In the genomic region with DNA sequence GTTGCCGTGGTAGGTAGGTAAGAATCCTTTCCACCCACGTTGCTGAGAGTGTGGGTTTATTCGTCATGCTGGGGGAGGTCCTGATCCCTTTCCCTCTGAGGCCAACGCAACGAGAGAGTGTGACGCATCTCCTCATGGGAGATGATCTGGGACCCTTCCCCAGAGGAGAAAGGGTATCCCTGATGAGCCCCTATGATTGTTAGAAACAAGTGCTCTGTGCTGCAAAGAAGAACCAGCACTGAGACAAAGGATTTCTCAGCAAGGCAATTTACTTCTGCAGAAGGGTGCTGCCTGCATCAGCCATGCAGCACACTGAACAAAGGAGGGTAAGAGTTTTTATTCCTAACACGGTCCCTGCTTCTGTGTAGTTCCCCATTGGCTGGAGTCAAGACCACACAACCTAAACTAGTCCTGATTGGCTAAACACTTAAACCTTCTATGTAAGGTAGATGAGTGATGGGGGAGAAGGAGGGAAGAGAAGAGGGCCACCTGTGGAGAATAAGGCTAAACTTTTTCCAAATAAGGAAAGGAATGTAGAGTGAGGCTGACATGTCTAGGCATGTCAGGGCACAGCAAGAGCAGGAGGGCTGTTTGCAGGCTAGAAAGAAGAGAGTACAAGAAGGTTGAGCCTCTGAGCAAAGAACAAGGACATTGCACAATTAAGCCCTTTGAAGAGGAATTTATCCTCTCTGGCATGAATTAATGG, we compare ENCODE assay signal across 21 cellular contexts. TPM values are rescaled to one million over a fixed set of nuclear protein-coding genes. Genes with fewer than 3 reads are reported as not detected.
A peak's percentile ranks its signal among the peaks of the same experiment; 100 is the strongest.
DNase-seq lines count a peak whose midpoint lies in the region; ATAC-seq and TF ChIP-seq lines count a peak whose summit lies in the region.
"Had no signal": no experiment of that assay in that cellular context is flagged by ENCODE, and none has a peak within 500 bp of the region (broad histone marks: within the 10 kb centered on the region; RNA-seq: fewer than 3 reads in every experiment).

No MANE protein-coding gene starts in this region.

- H3K4me3 Mint-ChIP-seq in MCF 10A (ENCODE audit: unreplicated experiment) (no peak overlapping the region), type B pancreatic cell (no peak overlapping the region)
- H3K4me3 Mint-ChIP-seq in activated CD8-positive, alpha-beta T cell treated with anti-CD3 and anti-CD28 coated beads, Interleukin-2, amount 10 ng/mL, durations not matched to agents 7 days and 5 days = no peak overlapping the region
- H3K4me3 Mint-ChIP-seq: activated T-cell treated with anti-CD3 and anti-CD28 coated beads, Interleukin-2, amount 50 U/mL, for 72 hours; HFFc6 had no signal

- H3K4me1 Mint-ChIP-seq in MCF 10A (ENCODE audit: insufficient read depth, unreplicated experiment) (no peaks in the 10 kb centered on the region), type B pancreatic cell (ENCODE audit: unreplicated experiment) (no peaks in the 10 kb centered on the region)
- peaks cover 52% of the 10 kb centered on the region for H3K4me1 Mint-ChIP-seq in activated CD8-positive, alpha-beta T cell treated with anti-CD3 and anti-CD28 coated beads, Interleukin-2, amount 10 ng/mL, durations not matched to agents 7 days and 5 days (ENCODE audit: low read depth)

- H3K27me3 Mint-ChIP-seq in MCF 10A (ENCODE audit: insufficient read depth, unreplicated experiment) = no peaks in the 10 kb centered on the region
- peaks cover 2% of the 10 kb centered on the region for H3K27me3 Mint-ChIP-seq in activated CD8-positive, alpha-beta T cell treated with anti-CD3 and anti-CD28 coated beads, Interleukin-2, amount 10 ng/mL, durations not matched to agents 7 days and 5 days (ENCODE audit: low read depth)
- no peaks in the 10 kb centered on the region for H3K27me3 Mint-ChIP-seq in type B pancreatic cell

- H3K9me3 Mint-ChIP-seq in MCF 10A (ENCODE audit: unreplicated experiment) (peaks cover 17% of the 10 kb centered on the region), type B pancreatic cell (peaks cover 22% of the 10 kb centered on the region)
- H3K9me3 Mint-ChIP-seq in activated CD8-positive, alpha-beta T cell treated with anti-CD3 and anti-CD28 coated beads, Interleukin-2, amount 10 ng/mL, durations not matched to agents 7 days and 5 days (ENCODE audit: insufficient read depth) = peaks cover 57% of the 10 kb centered on the region

- ATAC-seq in activated CD8-positive, alpha-beta T cell treated with anti-CD3 and anti-CD28 coated beads, Interleukin-2, amount 10 ng/mL, durations not matched to agents 7 days and 5 days = no peak
- no peak for ATAC-seq in stimulated activated naive CD8-positive, alpha-beta T cell treated with anti-CD3 and anti-CD28 coated beads, Interleukin-15, Interleukin-2, amounts not matched to agents 100 U/mL and 50 U/mL, for 24 hours
- no peak for ATAC-seq in left cardiac atrium
- ATAC-seq: activated T-cell treated with anti-CD3 and anti-CD28 coated beads, Interleukin-2, amount 50 U/mL, for 72 hours had no signal

- TF ChIP-seq POLR2A in breast epithelium (IDR thresholded peaks at IDR 0.05) = no peak

- POLR2A ChIA-PET in MCF 10A (lab: Yijun Ruan, JAX) = interaction anchor here (0.7 kb wide), 1 partner anchor 443 kb away, joined by 3 read pairs; no protein-coding TSS in a partner anchor
- POLR2A ChIA-PET in activated CD8-positive, alpha-beta T cell treated with anti-CD3 and anti-CD28 coated beads, Interleukin-2, amount 10 ng/mL, durations not matched to agents 7 days and 5 days (lab: Charles Lee) = no interaction called here

- H3K36me3 Mint-ChIP-seq in MCF 10A (ENCODE audit: insufficient read depth, unreplicated experiment) = no peaks in the 10 kb centered on the region
- peaks cover 62% of the 10 kb centered on the region for H3K36me3 Mint-ChIP-seq in activated CD8-positive, alpha-beta T cell treated with anti-CD3 and anti-CD28 coated beads, Interleukin-2, amount 10 ng/mL, durations not matched to agents 7 days and 5 days (ENCODE audit: low read depth)
- H3K36me3 Mint-ChIP-seq in type B pancreatic cell = peaks cover 19% of the 10 kb centered on the region

- no peaks in the 10 kb centered on the region for H3K4me1 ChIP-seq in breast epithelium
- H3K4me1 ChIP-seq: colonic mucosa, stomach had no signal

- CTCF ChIA-PET in MCF 10A (lab: Yijun Ruan, JAX) = interaction anchor here (0.7 to 1.1 kb wide), 4 partner anchors 10 to 160 kb away, joined by 3 to 4 read pairs (median 3); no protein-coding TSS in a partner anchor
- CTCF ChIA-PET in activated CD8-positive, alpha-beta T cell treated with anti-CD3 and anti-CD28 coated beads, Interleukin-2, amount 10 ng/mL, durations not matched to agents 7 days and 5 days (lab: Charles Lee) = no interaction called here

- peaks cover 17 to 21% of the 10 kb centered on the region in 2 donors for H3K9me3 ChIP-seq in breast epithelium
- H3K9me3 ChIP-seq: colonic mucosa had no signal

- H3K27ac Mint-ChIP-seq in MCF 10A (ENCODE audit: low read depth, unreplicated experiment) (peak overlapping the region; percentile 61), type B pancreatic cell (peak overlapping the region; percentile 50)
- peak overlapping the region; percentile 19 for H3K27ac Mint-ChIP-seq in activated CD8-positive, alpha-beta T cell treated with anti-CD3 and anti-CD28 coated beads, Interleukin-2, amount 10 ng/mL, durations not matched to agents 7 days and 5 days
- H3K27ac Mint-ChIP-seq: activated T-cell treated with anti-CD3 and anti-CD28 coated beads, Interleukin-2, amount 50 U/mL, for 72 hours; HFFc6 had no signal

- no peak overlapping the region for H3K4me3 ChIP-seq in breast epithelium
- H3K4me3 ChIP-seq in foreskin fibroblast (ENCODE audit: low read depth in 1 of 2, low read length in 2 of 2) = no peak overlapping the region
- H3K4me3 ChIP-seq: colonic mucosa, lung, MG63, stomach had no signal

- no peak for TF ChIP-seq CTCF in MCF 10A (IDR thresholded peaks at IDR 0.05; ENCODE audit: unreplicated experiment)
- no peak for TF ChIP-seq CTCF in breast epithelium (IDR thresholded peaks at IDR 0.05)
- no peak for TF ChIP-seq CTCF in foreskin fibroblast (IDR thresholded peaks at IDR 0.05; ENCODE audit: low read depth, low read length)
- TF ChIP-seq CTCF in type B pancreatic cell (conservative IDR thresholded peaks at IDR 0.05) = no peak

- DNase-seq in MCF 10A (ENCODE audit: unreplicated experiment) = peak; percentile 35
- DNase-seq in breast epithelium (ENCODE audit: low spot score in 2 of 2) = no peak
- no peak for DNase-seq in activated CD8-positive, alpha-beta T cell treated with anti-CD3 and anti-CD28 coated beads, Interleukin-2, amount 10 ng/mL, durations not matched to agents 7 days and 5 days
- DNase-seq in foreskin fibroblast = peak; percentile 28 to 43
- DNase-seq in type B pancreatic cell (ENCODE audit: extremely low spot score, unreplicated experiment) = no peak
- DNase-seq in stimulated activated naive CD4-positive, alpha-beta T cell (lab: John Stamatoyannopoulos, UW) = no peak
- DNase-seq in stimulated activated naive CD8-positive, alpha-beta T cell treated with anti-CD3 and anti-CD28 coated beads, Interleukin-15, Interleukin-2, amounts not matched to agents 100 U/mL and 50 U/mL, for 24 hours = no peak
- DNase-seq in left cardiac atrium = no peak
- DNase-seq: activated T-cell treated with anti-CD3 and anti-CD28 coated beads, Interleukin-2, amount 50 U/mL, for 72 hours; amniotic stem cell; Calu3; colonic mucosa; HFFc6; MG63; NCI-H2029 treated with DMSO at 0.1 percent for 48 hours; NCI-H69; occipital lobe; stomach; T-helper 2 cell had no signal

- BruUV-seq in MCF 10A (replicated peaks; lab: Mats Ljungman, UMichigan) = no TSS peak

- no peaks in the 10 kb centered on the region for H3K36me3 ChIP-seq in breast epithelium
- H3K36me3 ChIP-seq: colonic mucosa, MG63, stomach had no signal

- H3K27me3 ChIP-seq in breast epithelium = no peaks in the 10 kb centered on the region
- H3K27me3 ChIP-seq: colonic mucosa, MG63, stomach had no signal

- no peak overlapping the region for H3K27ac ChIP-seq in breast epithelium
- H3K27ac ChIP-seq: colonic mucosa, stomach had no signal

- intact Hi-C loops in MCF 10A (cut with micrococcal nuclease) = no loop called here
- intact Hi-C loops in breast epithelium (cut with DNase I; ENCODE audit: low total_unique reads) = no loop called here
- intact Hi-C loops in left cardiac atrium (cut with DNase I) = loop anchor here in 1 of 2 donors (10.0 kb wide), 1 partner anchor 156 kb away; no protein-coding TSS in a partner anchor

RNA-seq across cellular contexts. Expression of gene CLEC2A, which starts 21.3 kb away (rescaled TPM):
- total RNA-seq in MCF 10A (2022) (not detected in 2 replicates), breast epithelium (not detected), type B pancreatic cell (ENCODE audit: low replicate concordance) (not detected in 2 replicates), left cardiac atrium (not detected)
- not detected for total RNA-seq in activated CD8-positive, alpha-beta T cell treated with anti-CD3 and anti-CD28 coated beads, Interleukin-2, amount 10 ng/mL, durations not matched to agents 7 days and 5 days
- total RNA-seq: activated T-cell treated with anti-CD3 and anti-CD28 coated beads, Interleukin-2, amount 50 U/mL, for 72 hours; Calu3; colonic mucosa; HFFc6; lung; occipital lobe; skeletal muscle tissue; stomach had no signal

RNA-seq across cellular contexts. Expression of gene KLRF2, which starts 29.6 kb away (rescaled TPM):
- total RNA-seq in MCF 10A (2022) (not detected in 2 replicates), breast epithelium (not detected), type B pancreatic cell (ENCODE audit: low replicate concordance) (not detected in 2 replicates), left cardiac atrium (not detected)
- total RNA-seq in activated CD8-positive, alpha-beta T cell treated with anti-CD3 and anti-CD28 coated beads, Interleukin-2, amount 10 ng/mL, durations not matched to agents 7 days and 5 days = under 1 TPM; 0.79 to 0.94 TPM
- total RNA-seq: activated T-cell treated with anti-CD3 and anti-CD28 coated beads, Interleukin-2, amount 50 U/mL, for 72 hours; Calu3; colonic mucosa; HFFc6; lung; occipital lobe; skeletal muscle tissue; stomach had no signal

RNA-seq across cellular contexts. Expression of gene CLEC2B, which starts 41.7 kb away (rescaled TPM):
- total RNA-seq in MCF 10A (2022) = 1.8 and 2.2 TPM in 2 replicates
- 10 to 100 TPM; 18.4 to 36.1 (median 29.3) TPM for total RNA-seq in breast epithelium
- total RNA-seq in activated CD8-positive, alpha-beta T cell treated with anti-CD3 and anti-CD28 coated beads, Interleukin-2, amount 10 ng/mL, durations not matched to agents 7 days and 5 days = 10 to 100 TPM; 55.2 to 58.8 TPM
- total RNA-seq in type B pancreatic cell (ENCODE audit: low replicate concordance) = not detected in 2 replicates
- 1 to 10 TPM; 3.9 to 8.6 TPM for total RNA-seq in left cardiac atrium
- total RNA-seq: Calu3, HFFc6 had no signal

Comparison
In these comparisons a context has a peak if more than half of its experiments do, and no peak if none do; other contexts are left out.
1. DNase-seq: peak in MCF 10A (single experiment) and foreskin fibroblast (2 of 2); none in breast epithelium (0 of 2), activated CD8-positive, alpha-beta T cell treated with anti-CD3 and anti-CD28 coated beads, Interleukin-2, amount 10 ng/mL, durations not matched to agents 7 days and 5 days (single experiment), type B pancreatic cell (single experiment), stimulated activated naive CD4-positive, alpha-beta T cell (0 of 6), stimulated activated naive CD8-positive, alpha-beta T cell treated with anti-CD3 and anti-CD28 coated beads, Interleukin-15, Interleukin-2, amounts not matched to agents 100 U/mL and 50 U/mL, for 24 hours (single experiment) and left cardiac atrium (single experiment).
2. Peak in every context shown above with its lines, with median percentiles within 50 percentile points of each other: H3K27ac Mint-ChIP-seq.